Comparison of ENCODE assay signal across 25 cellular contexts in genomic region chr17:77722366-77722765, GRCh38.
"Had no signal": no experiment of that assay in that cellular context is flagged by ENCODE, and none has a peak within 500 bp of the region (broad histone marks: within the 10 kb centered on the region; RNA-seq: fewer than 3 reads in every experiment).

No MANE protein-coding gene starts in this region.

- H3K27ac Mint-ChIP-seq: activated CD4-positive, alpha-beta T cell treated with anti-CD3 and anti-CD28 coated beads for 36 hours; activated naive CD8-positive, alpha-beta T cell treated with anti-CD3 and anti-CD28 coated beads, Interleukin-2, amount 50 U/mL, for 24 hours; activated T-helper 2 cell treated with anti-CD3 and anti-CD28 coated beads, Interferon-gamma antibody, Interleukin-2, Interleukin-4, amounts not matched to agents 10 μg/mL and 5 μg/mL and 100 μg/mL, durations not matched to agents 14 hours and 24 hours and 36 hours; dendritic cell treated with granulocyte-macrophage colony-stimulating factor and Interleukin-4, amounts not matched to agents 40 ng/mL and 50 ng/mL, for 4 days; immature natural killer cell; naive thymus-derived CD4-positive, alpha-beta T cell; stimulated activated naive CD8-positive, alpha-beta T cell treated with anti-CD3 and anti-CD28 coated beads, Interleukin-15, Interleukin-2, amounts not matched to agents 100 ng/mL and 50 ng/mL, for 24 hours; WTC11 had no signal

- H3K27me3 Mint-ChIP-seq: activated naive CD8-positive, alpha-beta T cell treated with anti-CD3 and anti-CD28 coated beads, Interleukin-2, amount 50 U/mL, for 24 hours; stimulated activated naive CD8-positive, alpha-beta T cell treated with anti-CD3 and anti-CD28 coated beads, Interleukin-15, Interleukin-2, amounts not matched to agents 100 ng/mL and 50 ng/mL, for 24 hours had no signal

- H3K4me3 Mint-ChIP-seq: activated CD4-positive, alpha-beta T cell treated with anti-CD3 and anti-CD28 coated beads for 36 hours; activated naive CD8-positive, alpha-beta T cell treated with anti-CD3 and anti-CD28 coated beads, Interleukin-2, amount 50 U/mL, for 24 hours; dendritic cell treated with granulocyte-macrophage colony-stimulating factor and Interleukin-4, amounts not matched to agents 40 ng/mL and 50 ng/mL, for 4 days; immature natural killer cell; naive thymus-derived CD4-positive, alpha-beta T cell; neural crest cell; stimulated activated naive CD8-positive, alpha-beta T cell treated with anti-CD3 and anti-CD28 coated beads, Interleukin-15, Interleukin-2, amounts not matched to agents 100 ng/mL and 50 ng/mL, for 24 hours; WTC11 had no signal

- H3K4me1 Mint-ChIP-seq: activated naive CD8-positive, alpha-beta T cell treated with anti-CD3 and anti-CD28 coated beads, Interleukin-2, amount 50 U/mL, for 24 hours had no signal

- H3K9me3 Mint-ChIP-seq: immature natural killer cell; neural crest cell; stimulated activated naive CD8-positive, alpha-beta T cell treated with anti-CD3 and anti-CD28 coated beads, Interleukin-15, Interleukin-2, amounts not matched to agents 100 ng/mL and 50 ng/mL, for 24 hours had no signal

- ATAC-seq: activated CD4-positive, alpha-beta T cell treated with anti-CD3 and anti-CD28 coated beads for 36 hours; activated naive CD8-positive, alpha-beta T cell treated with anti-CD3 and anti-CD28 coated beads, Interleukin-2, amount 50 U/mL, for 24 hours; naive thymus-derived CD4-positive, alpha-beta T cell; SK-N-SH treated with all-trans-retinoic acid at 6 μM for 48 hours; upper lobe of right lung; WTC11 had no signal

- H3K36me3 Mint-ChIP-seq: immature natural killer cell had no signal

- DNase-seq: activated CD4-positive, alpha-beta T cell treated with anti-CD3 and anti-CD28 coated beads for 36 hours; activated CD4-positive, alpha-beta T cell treated with anti-CD3 and anti-CD28 coated beads, Interleukin-2, amount 50 U/mL, for 4 hours; activated naive CD4-positive, alpha-beta T cell treated with anti-CD3 and anti-CD28 coated beads, Interleukin-2, amount 50 U/mL, for 16 hours; activated naive CD8-positive, alpha-beta T cell treated with anti-CD3 and anti-CD28 coated beads, Interleukin-2, amount 50 U/mL, for 24 hours; activated T-cell treated with anti-CD3 and anti-CD28 coated beads, Interleukin-2, amount 50 U/mL, for 1 hour; effector CD8-positive, alpha-beta T cell; glutamatergic neuron; immature natural killer cell; kidney glomerular epithelial cell; left ventricle myocardium inferior; naive thymus-derived CD4-positive, alpha-beta T cell; occipital lobe; retina; spleen; stimulated activated CD4-positive, alpha-beta T cell treated with anti-CD3 and anti-CD28 coated beads, Interleukin-4, amount 100 ng/mL, for 4 hours; T-helper 1 cell; T-helper 9 cell; thyroid gland; upper lobe of right lung had no signal
